Comparison of ENCODE assay signal across 30 cellular contexts in the genomic region with DNA sequence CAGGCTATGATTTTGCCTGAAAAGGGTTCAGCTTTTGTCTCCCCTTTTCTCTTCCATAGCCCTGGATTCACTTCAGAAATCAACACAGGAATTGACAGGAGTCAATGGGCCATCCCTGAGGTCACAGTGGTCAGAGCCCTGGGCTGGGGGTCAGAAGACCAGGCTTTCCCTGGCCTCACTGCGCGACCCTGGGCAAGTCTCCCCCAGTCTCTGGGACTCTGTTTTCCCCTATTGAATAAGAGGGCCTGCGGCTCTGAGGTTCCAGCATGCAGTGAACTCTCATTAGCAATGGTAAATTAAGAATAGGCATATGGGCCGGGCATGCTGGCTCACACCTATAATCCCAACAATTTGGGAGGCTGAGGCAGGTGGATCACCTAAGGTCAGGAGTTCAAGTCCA. TPM values are rescaled to one million over a fixed set of nuclear protein-coding genes. Genes with fewer than 3 reads are reported as not detected.
"Had no signal": no experiment of that assay in that cellular context is flagged by ENCODE, and none has a peak within 500 bp of the region (broad histone marks: within the 10 kb centered on the region; RNA-seq: fewer than 3 reads in every experiment).

No MANE protein-coding gene starts in this region.

- H3K27me3 ChIP-seq: dorsolateral prefrontal cortex, right lobe of liver had no signal

- H3K9me3 ChIP-seq: esophagus squamous epithelium, gastroesophageal sphincter, left ventricle myocardium inferior, mucosa of descending colon, psoas muscle, right lobe of liver, spleen, thoracic aorta had no signal

- H3K36me3 ChIP-seq: esophagus squamous epithelium, gastroesophageal sphincter, left ventricle myocardium inferior, right lobe of liver, spleen, thoracic aorta had no signal

- H3K4me3 ChIP-seq: dorsolateral prefrontal cortex, esophagus squamous epithelium, gastroesophageal sphincter, left ventricle myocardium inferior, lung, mucosa of descending colon, psoas muscle, right lobe of liver, spleen, thoracic aorta had no signal

- H3K4me1 ChIP-seq: esophagus squamous epithelium, gastroesophageal sphincter, left ventricle myocardium inferior, parathyroid adenoma, psoas muscle, right lobe of liver had no signal

- DNase-seq: cortex of kidney; effector memory CD8-positive, alpha-beta T cell; esophagus squamous epithelium; foreskin fibroblast; glutamatergic neuron; immature natural killer cell; left cardiac atrium; left ventricle myocardium inferior; mesendoderm; occipital lobe; psoas muscle; retina; right lobe of liver; spleen; stimulated activated CD4-positive, alpha-beta T cell treated with anti-CD3 and anti-CD28 coated beads, Interleukin-15, amount 100 ng/mL, for 24 hours; stimulated activated CD4-positive, alpha-beta T cell treated with anti-CD3 and anti-CD28 coated beads, Interleukin-1b, Interleukin-23, amount 100 ng/mL, for 48 hours; stimulated activated CD4-positive, alpha-beta T cell treated with anti-CD3 and anti-CD28 coated beads, Interleukin-4, amount 100 ng/mL, for 24 hours; stimulated activated naive B cell treated with anti-CD40 and anti-IgM and Interleukin-4, amounts not matched to agents 10 μg/mL and 1 μg/mL and 100 μg/mL, for 72 hours; stimulated activated naive CD8-positive, alpha-beta T cell treated with anti-CD3 and anti-CD28 coated beads, Interleukin-15, amount 100 ng/mL, for 72 hours; trophoblast cell had no signal

- H3K27ac ChIP-seq: esophagus squamous epithelium, gastroesophageal sphincter, left ventricle myocardium inferior, parathyroid adenoma, psoas muscle, right lobe of liver, spleen, thoracic aorta had no signal

- ATAC-seq: effector memory CD8-positive, alpha-beta T cell; gastroesophageal sphincter; left cardiac atrium; mucosa of descending colon; naive thymus-derived CD8-positive, alpha-beta T cell; psoas muscle; stimulated activated naive B cell treated with anti-CD40 and anti-IgM and Interleukin-4, amounts not matched to agents 10 μg/mL and 1 μg/mL and 100 μg/mL, for 72 hours; stimulated activated naive CD8-positive, alpha-beta T cell treated with anti-CD3 and anti-CD28 coated beads, Interleukin-15, amount 100 ng/mL, for 72 hours had no signal

RNA-seq across cellular contexts. Expression of a gene that starts 30.7 kb away (rescaled TPM):
- total RNA-seq: epithelial cell of proximal tubule; esophagus squamous epithelium; left cardiac atrium; left ventricle myocardium inferior; lung; naive thymus-derived CD8-positive, alpha-beta T cell; psoas muscle; right lobe of liver; skeletal muscle tissue; spleen; subcutaneous adipose tissue; thoracic aorta had no signal
